In the genomic region with DNA sequence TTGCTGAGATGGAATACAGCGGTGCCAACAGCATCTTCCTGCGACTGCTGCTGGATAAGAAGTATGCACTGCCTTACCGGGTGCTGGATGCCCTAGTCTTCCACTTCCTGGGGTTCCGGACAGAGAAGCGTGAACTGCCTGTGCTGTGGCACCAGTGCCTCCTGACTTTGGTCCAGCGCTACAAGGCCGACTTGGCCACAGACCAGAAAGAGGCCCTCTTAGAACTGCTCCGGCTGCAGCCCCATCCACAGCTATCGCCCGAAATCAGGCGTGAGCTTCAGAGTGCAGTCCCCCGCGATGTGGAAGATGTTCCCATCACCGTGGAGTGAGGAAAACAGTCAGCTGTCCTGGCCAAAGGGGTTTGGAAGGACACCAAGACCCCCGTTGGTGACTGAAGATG, we compare ENCODE assay signal across 21 cellular contexts. TPM values are rescaled to one million over a fixed set of nuclear protein-coding genes. Genes with fewer than 3 reads are reported as not detected.
A peak's percentile ranks its signal among the peaks of the same experiment; 100 is the strongest.
DNase-seq lines count a peak whose midpoint lies in the region; ATAC-seq and TF ChIP-seq lines count a peak whose summit lies in the region.
"Had no signal": no experiment of that assay in that cellular context is flagged by ENCODE, and none has a peak within 500 bp of the region (broad histone marks: within the 10 kb centered on the region; RNA-seq: fewer than 3 reads in every experiment).

No MANE protein-coding gene starts in this region.

- H3K27ac ChIP-seq in right cardiac atrium (ENCODE audit: low read length) (peak overlapping the region; percentile 18), right atrium auricular region (peak overlapping the region in 1 of 2 donors; percentile 46)
- H3K27ac ChIP-seq: brain microvascular endothelial cell, GM23248, lower lobe of right lung, Peyer's patch, tibial artery had no signal

- intact Hi-C loops in right cardiac atrium (cut with DNase I): loop anchor here in 3 of 4 donors (10.0 kb wide), 2 partner anchors 138 to 148 kb away; a partner anchor contains a TSS

- no peaks in the 10 kb centered on the region for H3K27me3 Mint-ChIP-seq in activated CD8-positive, alpha-beta T cell treated with anti-CD3 and anti-CD28 coated beads, Interleukin-2, amount 10 ng/mL, durations not matched to agents 7 days and 5 days (ENCODE audit: low read depth)
- no peaks in the 10 kb centered on the region for H3K27me3 Mint-ChIP-seq in stimulated activated memory B cell treated with anti-CD40 and anti-IgM and Interleukin-4, amounts not matched to agents 10 μg/mL and 1 μg/mL and 100 μg/mL, for 72 hours

- no peaks in the 10 kb centered on the region for H3K9me3 ChIP-seq in right cardiac atrium (ENCODE audit: control insufficient read depth, low read length)
- no peaks in the 10 kb centered on the region for H3K9me3 ChIP-seq in right atrium auricular region
- H3K9me3 ChIP-seq: lower lobe of right lung, Peyer's patch, tibial artery had no signal

- POLR2A ChIA-PET in activated CD8-positive, alpha-beta T cell treated with anti-CD3 and anti-CD28 coated beads, Interleukin-2, amount 10 ng/mL, durations not matched to agents 7 days and 5 days (lab: Charles Lee): interaction anchor here (1.1 to 13.1 kb wide), 3 partner anchors 9 to 145 kb away, joined by 3 to 372 read pairs (median 99); a partner anchor contains a TSS

- H3K27me3 ChIP-seq in right cardiac atrium (ENCODE audit: control insufficient read depth, insufficient read depth) (no peaks in the 10 kb centered on the region), right atrium auricular region (no peaks in the 10 kb centered on the region)
- H3K27me3 ChIP-seq: brain microvascular endothelial cell, Peyer's patch, tibial artery had no signal

- TF ChIP-seq CTCF in right atrium auricular region (IDR thresholded peaks at IDR 0.05): no peak

- DNase-seq in right cardiac atrium (peak in 2 of 3 donors; percentile 61 to 67), right atrium auricular region (ENCODE audit: low spot score) (no peak), DMS79 treated with DMSO at 0.1 percent for 48 hours (lab: John Stamatoyannopoulos, UW) (no peak)
- no peak for DNase-seq in activated CD8-positive, alpha-beta T cell treated with anti-CD3 and anti-CD28 coated beads, Interleukin-2, amount 10 ng/mL, durations not matched to agents 7 days and 5 days
- DNase-seq: activated gamma-delta T cell treated with Interleukin-2 at 50 U/mL for 16 hours; brain microvascular endothelial cell; Calu3; GF-D8; GM23248; KG1; lower lobe of right lung; NCI-H1092 treated with DMSO at 0.1 percent for 48 hours; Peyer's patch; posterior cingulate gyrus; small intestine; stimulated activated CD4-positive, alpha-beta T cell treated with anti-CD3 and anti-CD28 coated beads, Interleukin-4, amount 100 ng/mL, for 4 hours; tibial artery had no signal

- H3K9me3 Mint-ChIP-seq in activated CD8-positive, alpha-beta T cell treated with anti-CD3 and anti-CD28 coated beads, Interleukin-2, amount 10 ng/mL, durations not matched to agents 7 days and 5 days (ENCODE audit: insufficient read depth): no peaks in the 10 kb centered on the region
- H3K9me3 Mint-ChIP-seq in stimulated activated memory B cell treated with anti-CD40 and anti-IgM and Interleukin-4, amounts not matched to agents 10 μg/mL and 1 μg/mL and 100 μg/mL, for 72 hours: no peaks in the 10 kb centered on the region

- peaks cover 92% of the 10 kb centered on the region for H3K36me3 Mint-ChIP-seq in activated CD8-positive, alpha-beta T cell treated with anti-CD3 and anti-CD28 coated beads, Interleukin-2, amount 10 ng/mL, durations not matched to agents 7 days and 5 days (ENCODE audit: low read depth)
- peaks cover 51% of the 10 kb centered on the region for H3K36me3 Mint-ChIP-seq in stimulated activated memory B cell treated with anti-CD40 and anti-IgM and Interleukin-4, amounts not matched to agents 10 μg/mL and 1 μg/mL and 100 μg/mL, for 72 hours

- H3K4me1 Mint-ChIP-seq in activated CD8-positive, alpha-beta T cell treated with anti-CD3 and anti-CD28 coated beads, Interleukin-2, amount 10 ng/mL, durations not matched to agents 7 days and 5 days (ENCODE audit: low read depth): peaks cover 54% of the 10 kb centered on the region
- peaks cover 44% of the 10 kb centered on the region for H3K4me1 Mint-ChIP-seq in stimulated activated memory B cell treated with anti-CD40 and anti-IgM and Interleukin-4, amounts not matched to agents 10 μg/mL and 1 μg/mL and 100 μg/mL, for 72 hours

- ATAC-seq in right cardiac atrium (peak in 1 of 2 donors; percentile 22), HG02642 (IDR thresholded peaks at IDR 0.05; ENCODE audit: poor library complexity, unreplicated experiment) (no peak)
- ATAC-seq in activated CD8-positive, alpha-beta T cell treated with anti-CD3 and anti-CD28 coated beads, Interleukin-2, amount 10 ng/mL, durations not matched to agents 7 days and 5 days: no peak
- no peak for ATAC-seq in stimulated activated memory B cell treated with anti-CD40 and anti-IgM and Interleukin-4, amounts not matched to agents 10 μg/mL and 1 μg/mL and 100 μg/mL, for 72 hours
- ATAC-seq: esophagus mucosa, lower lobe of right lung, SK-N-SH treated with all-trans-retinoic acid at 6 μM for 48 hours had no signal

- 74% methylated on average over 15 of the region's 15 CpGs for WGBS in right cardiac atrium

- H3K36me3 ChIP-seq in right atrium auricular region: peaks cover 93% of the 10 kb centered on the region

- H3K27ac Mint-ChIP-seq in activated CD8-positive, alpha-beta T cell treated with anti-CD3 and anti-CD28 coated beads, Interleukin-2, amount 10 ng/mL, durations not matched to agents 7 days and 5 days: peak overlapping the region; percentile 80
- peak overlapping the region; percentile 68 for H3K27ac Mint-ChIP-seq in stimulated activated memory B cell treated with anti-CD40 and anti-IgM and Interleukin-4, amounts not matched to agents 10 μg/mL and 1 μg/mL and 100 μg/mL, for 72 hours

- peaks cover 2% of the 10 kb centered on the region for H3K4me1 ChIP-seq in right cardiac atrium (ENCODE audit: control insufficient read depth, insufficient read depth, low read length)
- H3K4me1 ChIP-seq in right atrium auricular region: peaks cover 0 to 18% of the 10 kb centered on the region in 2 donors

- no peak overlapping the region for H3K4me3 Mint-ChIP-seq in activated CD8-positive, alpha-beta T cell treated with anti-CD3 and anti-CD28 coated beads, Interleukin-2, amount 10 ng/mL, durations not matched to agents 7 days and 5 days
- H3K4me3 Mint-ChIP-seq in stimulated activated memory B cell treated with anti-CD40 and anti-IgM and Interleukin-4, amounts not matched to agents 10 μg/mL and 1 μg/mL and 100 μg/mL, for 72 hours: no peak overlapping the region

- CTCF ChIA-PET in activated CD8-positive, alpha-beta T cell treated with anti-CD3 and anti-CD28 coated beads, Interleukin-2, amount 10 ng/mL, durations not matched to agents 7 days and 5 days (lab: Charles Lee): interaction anchor here (13.0 to 19.0 kb wide), 2 partner anchors 9 to 111 kb away, joined by 193 to 451 read pairs; a partner anchor contains a TSS

- H3K4me3 ChIP-seq in right cardiac atrium (ENCODE audit: low read length): no peak overlapping the region
- no peak overlapping the region for H3K4me3 ChIP-seq in right atrium auricular region
- H3K4me3 ChIP-seq: GM23248, lower lobe of right lung, Peyer's patch, tibial artery had no signal

RNA-seq across cellular contexts. Expression of a gene that starts 9.2 kb away (rescaled TPM):
- total RNA-seq in right cardiac atrium (10 to 100 TPM; 52.2 to 62.5 (median 56.6) TPM), right atrium auricular region (100 to 1,000 TPM in 1 of 2 donors, 10 to 100 TPM in 1; 78.7 to 129 TPM)
- polyA plus RNA-seq in right cardiac atrium: 72.1 TPM
- total RNA-seq in activated CD8-positive, alpha-beta T cell treated with anti-CD3 and anti-CD28 coated beads, Interleukin-2, amount 10 ng/mL, durations not matched to agents 7 days and 5 days: 100 to 1,000 TPM; 441 to 462 TPM

RNA-seq across cellular contexts. Expression of a gene that starts 11.1 kb away (rescaled TPM):
- total RNA-seq in right cardiac atrium (10 to 100 TPM in 2 of 4 donors, 1 to 10 TPM in 2; 7.4 to 12.4 (median 9.5) TPM), right atrium auricular region (1 to 10 TPM; 3.0 to 7.6 TPM)
- polyA plus RNA-seq in right cardiac atrium: 6.5 TPM
- total RNA-seq in activated CD8-positive, alpha-beta T cell treated with anti-CD3 and anti-CD28 coated beads, Interleukin-2, amount 10 ng/mL, durations not matched to agents 7 days and 5 days: 10 to 100 TPM; 39.4 to 43.1 TPM

RNA-seq across cellular contexts. Expression of a gene that starts 11.4 kb away (rescaled TPM):
- 10 to 100 TPM; 12.6 to 16.0 (median 14.1) TPM for total RNA-seq in right cardiac atrium
- polyA plus RNA-seq in right cardiac atrium: 9.4 TPM
- total RNA-seq in right atrium auricular region: 1 to 10 TPM; 8.6 to 8.8 TPM
- total RNA-seq in activated CD8-positive, alpha-beta T cell treated with anti-CD3 and anti-CD28 coated beads, Interleukin-2, amount 10 ng/mL, durations not matched to agents 7 days and 5 days: 10 to 100 TPM; 20.6 to 22.3 TPM

RNA-seq across cellular contexts. Expression of a gene that starts 37.2 kb away (rescaled TPM):
- total RNA-seq in right cardiac atrium (1 to 10 TPM; 1.8 to 2.6 (median 2.3) TPM), right atrium auricular region (1 to 10 TPM; 1.3 to 1.7 TPM)
- polyA plus RNA-seq in right cardiac atrium: 1.5 TPM
- total RNA-seq in activated CD8-positive, alpha-beta T cell treated with anti-CD3 and anti-CD28 coated beads, Interleukin-2, amount 10 ng/mL, durations not matched to agents 7 days and 5 days: 1 to 10 TPM; 6.2 to 7.8 TPM

Comparison
In these comparisons a context has a peak if more than half of its experiments do, and no peak if none do; other contexts are left out.
1. DNase-seq: peak in right cardiac atrium (2 of 3); none in right atrium auricular region (single experiment), activated CD8-positive, alpha-beta T cell treated with anti-CD3 and anti-CD28 coated beads, Interleukin-2, amount 10 ng/mL, durations not matched to agents 7 days and 5 days (single experiment) and DMS79 treated with DMSO at 0.1 percent for 48 hours (single experiment).